ENCODE assay signal across 9 cellular contexts in the genomic region with DNA sequence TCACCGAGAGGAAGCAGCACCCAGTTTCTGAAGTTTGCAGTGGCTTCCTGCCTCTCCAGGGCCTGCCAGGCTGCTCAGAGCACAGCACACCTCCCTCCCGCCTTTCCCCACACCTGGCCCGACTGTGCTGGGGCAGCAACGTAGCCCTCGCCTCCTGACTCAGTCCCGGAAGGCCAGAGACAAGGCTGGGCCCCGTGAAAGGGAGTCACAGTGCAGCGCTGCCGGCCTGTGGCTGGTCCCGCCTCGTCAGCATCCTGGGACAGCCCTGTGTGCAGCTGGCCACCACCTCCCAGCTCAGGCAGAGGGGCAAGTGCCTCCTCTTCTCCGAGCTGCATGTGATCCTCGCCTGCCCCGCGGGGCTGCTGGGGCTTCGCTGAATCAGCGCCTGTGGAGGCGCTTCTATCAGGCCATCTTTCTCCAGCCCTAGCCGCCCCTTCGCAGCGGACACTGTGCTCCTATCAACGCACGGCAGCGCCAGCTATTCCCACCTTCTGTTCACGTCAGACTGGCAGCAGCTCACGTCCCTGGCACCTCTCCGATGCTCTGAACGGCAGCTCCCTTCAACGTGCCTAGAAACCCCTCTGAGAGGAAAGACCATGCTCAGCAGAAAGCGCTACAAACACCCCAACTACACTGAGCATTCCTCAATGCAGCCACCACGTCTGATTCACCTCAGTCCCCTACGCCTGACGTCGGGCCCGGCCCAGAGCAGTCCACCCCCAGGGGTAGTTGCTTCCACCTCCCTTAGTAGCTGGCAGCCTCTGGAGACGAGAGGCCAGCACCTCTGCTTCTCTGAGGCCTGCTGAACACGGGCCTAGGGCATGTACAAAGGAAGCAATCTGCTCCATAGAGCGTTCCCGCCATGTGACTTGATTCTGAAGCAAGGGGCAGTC.
A peak's percentile ranks its signal among the peaks of the same experiment; 100 is the strongest.
DNase-seq lines count a peak whose midpoint lies in the region; ATAC-seq and TF ChIP-seq lines count a peak whose summit lies in the region.
"Had no signal": no experiment of that assay in that cellular context is flagged by ENCODE, and none has a peak within 500 bp of the region (broad histone marks: within the 10 kb centered on the region; RNA-seq: fewer than 3 reads in every experiment).

No MANE protein-coding gene starts in this region.

- H3K27ac ChIP-seq in SK-N-SH (ENCODE audit: low read depth in 2 of 2, low read length in 1 of 2): no peak overlapping the region
- H3K27ac ChIP-seq in heart left ventricle: peak overlapping the region in 6 of 12 donors; percentile 17 to 58 (median 40)
- H3K27ac ChIP-seq: A549 had no signal

- H3K9ac ChIP-seq in SK-N-SH: no peak overlapping the region

- no peaks in the 10 kb centered on the region for H3K27me3 Mint-ChIP-seq in activated CD4-positive, alpha-beta memory T cell treated with anti-CD3 and anti-CD28 coated beads for 36 hours

- ATAC-seq in SK-N-SH treated with all-trans-retinoic acid at 6 μM for 48 hours (peak; percentile 11), heart left ventricle (peak; percentile 21 to 67 (median 47)), sciatic nerve (peak; percentile 47), HG03280 (IDR thresholded peaks at IDR 0.05; ENCODE audit: unreplicated experiment) (no peak)

- no peak overlapping the region for H3K4me2 ChIP-seq in SK-N-SH
- H3K4me2 ChIP-seq: A549 had no signal

- POLR2A ChIA-PET in SK-N-SH (lab: Yijun Ruan, JAX): interaction anchor here (0.6 to 1.5 kb wide), 2 partner anchors 10 to 354 kb away, joined by 3 read pairs; no protein-coding TSS in a partner anchor
- POLR2A ChIA-PET in activated CD4-positive, alpha-beta memory T cell treated with anti-CD3 and anti-CD28 coated beads for 36 hours (lab: Charles Lee): no interaction called here

- TF ChIP-seq POLR2A in heart left ventricle (IDR thresholded peaks at IDR 0.05): no peak

- H3F3A ChIP-seq in SK-N-SH (replicated peaks; ENCODE audit: insufficient read depth): no peaks in the 10 kb centered on the region

- H3K27ac Mint-ChIP-seq in activated CD4-positive, alpha-beta memory T cell treated with anti-CD3 and anti-CD28 coated beads for 36 hours: no peak overlapping the region

- no peak overlapping the region for H3K4me3 Mint-ChIP-seq in activated CD4-positive, alpha-beta memory T cell treated with anti-CD3 and anti-CD28 coated beads for 36 hours

- WGBS in SK-N-SH (ENCODE audit: low lambda C conversion rate): 89% methylated on average over 26 of the region's 39 CpGs
- 61 to 65% (median 63%) methylated on average over 33 to 39 of the region's 39 CpGs for WGBS in heart left ventricle, 4 donors

- DNase-seq in SK-N-SH: no peak
- DNase-seq in activated CD4-positive, alpha-beta memory T cell treated with anti-CD3 and anti-CD28 coated beads for 36 hours: peak; percentile 21
- DNase-seq in heart left ventricle: peak in 2 of 5 donors; percentile 45 to 68
- no peak for DNase-seq in sciatic nerve (ENCODE audit: low spot score)
- no peak for DNase-seq in NCI-H128 (lab: John Stamatoyannopoulos, UW; ENCODE audit: unreplicated experiment)
- no peak for DNase-seq in glomerular visceral epithelial cell (ENCODE audit: extremely low spot score)

- TF ChIP-seq EP300 in SK-N-SH (IDR thresholded peaks at IDR 0.05; ENCODE audit: borderline replicate concordance in 1 of 2, low read depth in 1 of 2, low read length in 1 of 2): no peak

- no peak overlapping the region for H2AFZ ChIP-seq in SK-N-SH (ENCODE audit: low read depth)

- TF ChIP-seq CTCF in SK-N-SH (IDR thresholded peaks at IDR 0.05) (no peak), heart left ventricle (IDR thresholded peaks at IDR 0.05) (no peak)

- intact Hi-C loops in activated CD4-positive, alpha-beta memory T cell treated with anti-CD3 and anti-CD28 coated beads for 36 hours (cut with micrococcal nuclease): no loop called here
- intact Hi-C loops in heart left ventricle (cut with DNase I) (loop anchor here in 3 of 10 donors (10.0 kb wide), 2 partner anchors 113 to 233 kb away; no protein-coding TSS in a partner anchor), sciatic nerve (cut with DNase I) (no loop called here)

- H3K36me3 ChIP-seq in SK-N-SH (replicated peaks in 1 of 2; ENCODE audit: control insufficient read depth in 1 of 2, insufficient read depth in 2 of 2, low read length in 1 of 2): peaks cover 5 to 33% of the 10 kb centered on the region in 2 experiments
- H3K36me3 ChIP-seq in heart left ventricle: peaks cover 0 to 37% (median 24%) of the 10 kb centered on the region in 9 donors

- H4K20me1 ChIP-seq in SK-N-SH (ENCODE audit: insufficient read depth): no peaks in the 10 kb centered on the region

- no peak overlapping the region for H3K4me3 ChIP-seq in SK-N-SH (ENCODE audit: low read depth in 2 of 2, low read length in 1 of 2)
- no peak overlapping the region for H3K4me3 ChIP-seq in heart left ventricle
- H3K4me3 ChIP-seq: A549 had no signal

- H3K9me3 ChIP-seq in SK-N-SH (no peaks in the 10 kb centered on the region), heart left ventricle (no peaks in the 10 kb centered on the region)
- H3K9me3 ChIP-seq: A549 had no signal

- CTCF ChIA-PET in SK-N-SH (lab: Yijun Ruan, JAX): interaction anchor here (0.9 kb wide), 1 partner anchor 237 kb away, joined by 6 read pairs; no protein-coding TSS in a partner anchor
- CTCF ChIA-PET in activated CD4-positive, alpha-beta memory T cell treated with anti-CD3 and anti-CD28 coated beads for 36 hours (lab: Charles Lee): interaction anchor here (1.7 kb wide), 1 partner anchor 17 kb away, joined by 3 read pairs; no protein-coding TSS in a partner anchor

- no peaks in the 10 kb centered on the region for H3K9me2 ChIP-seq in SK-N-SH

- no peaks in the 10 kb centered on the region for H3K9me3 Mint-ChIP-seq in activated CD4-positive, alpha-beta memory T cell treated with anti-CD3 and anti-CD28 coated beads for 36 hours

- H3K4me1 Mint-ChIP-seq in activated CD4-positive, alpha-beta memory T cell treated with anti-CD3 and anti-CD28 coated beads for 36 hours (ENCODE audit: low read depth): peaks cover 11% of the 10 kb centered on the region

- H3K27me3 ChIP-seq in SK-N-SH (ENCODE audit: insufficient read depth): no peaks in the 10 kb centered on the region
- no peaks in the 10 kb centered on the region for H3K27me3 ChIP-seq in heart left ventricle

- no peak for TF ChIP-seq RAD21 in SK-N-SH (IDR thresholded peaks at IDR 0.05; ENCODE audit: low read length)

- peaks cover 0 to 11% of the 10 kb centered on the region in 2 experiments; a peak in 1 of 4 replicates for H3K4me1 ChIP-seq in SK-N-SH (ENCODE audit: control insufficient read depth in 1 of 2, insufficient read depth in 2 of 2, low read depth in 1 of 2, low read length in 1 of 2)
- peaks cover 0 to 27% (median 12%) of the 10 kb centered on the region in 12 donors for H3K4me1 ChIP-seq in heart left ventricle
- H3K4me1 ChIP-seq: A549 had no signal

- H3K36me3 Mint-ChIP-seq in activated CD4-positive, alpha-beta memory T cell treated with anti-CD3 and anti-CD28 coated beads for 36 hours: no peaks in the 10 kb centered on the region

- no peaks in the 10 kb centered on the region for H3K79me2 ChIP-seq in SK-N-SH (ENCODE audit: insufficient read depth)

TF ChIP-seq in SK-N-SH treated with all-trans-retinoic acid at 6 μM for 48 hours, 23 proteins besides CTCF, POLR2A, EP300 and RAD21:
- no peak for TF ChIP-seq ZFP30 (CRISPR knock-in tag; IDR thresholded peaks at IDR 0.05)
- no peak for TF ChIP-seq ZFP3 (CRISPR knock-in tag; IDR thresholded peaks at IDR 0.05)

TF ChIP-seq in SK-N-SH, 30 proteins besides CTCF, POLR2A, EP300 and RAD21 (continues in another document):
- TF ChIP-seq, protein P1, sequence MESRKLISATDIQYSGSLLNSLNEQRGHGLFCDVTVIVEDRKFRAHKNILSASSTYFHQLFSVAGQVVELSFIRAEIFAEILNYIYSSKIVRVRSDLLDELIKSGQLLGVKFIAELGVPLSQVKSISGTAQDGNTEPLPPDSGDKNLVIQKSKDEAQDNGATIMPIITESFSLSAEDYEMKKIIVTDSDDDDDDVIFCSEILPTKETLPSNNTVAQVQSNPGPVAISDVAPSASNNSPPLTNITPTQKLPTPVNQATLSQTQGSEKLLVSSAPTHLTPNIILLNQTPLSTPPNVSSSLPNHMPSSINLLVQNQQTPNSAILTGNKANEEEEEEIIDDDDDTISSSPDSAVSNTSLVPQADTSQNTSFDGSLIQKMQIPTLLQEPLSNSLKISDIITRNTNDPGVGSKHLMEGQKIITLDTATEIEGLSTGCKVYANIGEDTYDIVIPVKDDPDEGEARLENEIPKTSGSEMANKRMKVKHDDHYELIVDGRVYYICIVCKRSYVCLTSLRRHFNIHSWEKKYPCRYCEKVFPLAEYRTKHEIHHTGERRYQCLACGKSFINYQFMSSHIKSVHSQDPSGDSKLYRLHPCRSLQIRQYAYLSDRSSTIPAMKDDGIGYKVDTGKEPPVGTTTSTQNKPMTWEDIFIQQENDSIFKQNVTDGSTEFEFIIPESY (IDR thresholded peaks at IDR 0.05; ENCODE audit: borderline replicate concordance, low read depth): no peak
- TF ChIP-seq SMC3 (IDR thresholded peaks at IDR 0.05; ENCODE audit: low read depth, low read length) (no peak), TEAD4 (IDR thresholded peaks at IDR 0.05; ENCODE audit: borderline replicate concordance, insufficient read depth) (no peak), FOXJ3 (CRISPR knock-in tag; IDR thresholded peaks at IDR 0.05) (no peak), SIN3A (IDR thresholded peaks at IDR 0.05; ENCODE audit: borderline replicate concordance, low read depth, low read length) (no peak), POLR2AphosphoS5 (IDR thresholded peaks at IDR 0.05; ENCODE audit: low read depth, low read length) (no peak), EZH2phosphoT487 (IDR thresholded peaks at IDR 0.05; ENCODE audit: borderline replicate concordance, low read depth) (no peak), ELF1 (IDR thresholded peaks at IDR 0.05) (no peak), MXI1 (IDR thresholded peaks at IDR 0.05; ENCODE audit: low read depth, low read length) (no peak), JUND (IDR thresholded peaks at IDR 0.05) (no peak), RCOR1 (IDR thresholded peaks at IDR 0.05; ENCODE audit: low read length) (no peak)
- TF ChIP-seq, protein P2, sequence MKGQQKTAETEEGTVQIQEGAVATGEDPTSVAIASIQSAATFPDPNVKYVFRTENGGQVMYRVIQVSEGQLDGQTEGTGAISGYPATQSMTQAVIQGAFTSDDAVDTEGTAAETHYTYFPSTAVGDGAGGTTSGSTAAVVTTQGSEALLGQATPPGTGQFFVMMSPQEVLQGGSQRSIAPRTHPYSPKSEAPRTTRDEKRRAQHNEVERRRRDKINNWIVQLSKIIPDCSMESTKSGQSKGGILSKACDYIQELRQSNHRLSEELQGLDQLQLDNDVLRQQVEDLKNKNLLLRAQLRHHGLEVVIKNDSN (IDR thresholded peaks at IDR 0.05; ENCODE audit: borderline replicate concordance, low read depth): no peak
